ENCODE assay signal across 6 cellular contexts in genomic region chr1:165716265-165717051, GRCh38. TPM values are rescaled to one million over a fixed set of nuclear protein-coding genes. Genes with fewer than 3 reads are reported as not detected.
A peak's percentile ranks its signal among the peaks of the same experiment; 100 is the strongest.
DNase-seq lines count a peak whose midpoint lies in the region; ATAC-seq, FAIRE-seq and TF ChIP-seq lines count a peak whose summit lies in the region.
"Not testable (repeated sequence)": the region's sequence is repeated elsewhere in the genome, so short reads cannot be mapped to it uniquely, and the experiment has no call there.

No MANE protein-coding gene starts in this region.

- not testable (repeated sequence) for H3K27ac ChIP-seq in HepG2 (ENCODE audit: extremely low read length, insufficient read depth, low read length); liver (ENCODE audit: low read depth in 1 of 2, low read length in 2 of 2)
- peak overlapping the region in 1 of 3 donors; percentile 36 for H3K27ac ChIP-seq in right lobe of liver

- not testable (repeated sequence) for DNase-seq in MCF 10A (ENCODE audit: unreplicated experiment); left lobe of liver (ENCODE audit: low spot score); right lobe of liver
- DNase-seq in HepG2 (ENCODE audit: low spot score) = peak; percentile 11

- POLR2A ChIA-PET in MCF 10A (lab: Yijun Ruan, JAX) = interaction anchor here (0.6 to 1.5 kb wide), 3 partner anchors 22 to 199 kb away, joined by 3 read pairs; no protein-coding TSS in a partner anchor
- POLR2A ChIA-PET in HepG2 (lab: Yijun Ruan, JAX) = not testable (repeated sequence)

- not testable (repeated sequence) for H2AFZ ChIP-seq in HepG2 (ENCODE audit: low read length)

- CTCF ChIA-PET in MCF 10A (lab: Yijun Ruan, JAX) (interaction anchor here (0.5 to 9.0 kb wide), 15 partner anchors 13 to 1132 kb away, joined by 3 to 105 read pairs (median 4); no protein-coding TSS in a partner anchor), HepG2 (lab: Yijun Ruan, JAX; ENCODE audit: low intra/inter-chr PET ratio, low total read pairs) (interaction anchor here (1.9 to 3.0 kb wide), 2 partner anchors 198 to 209 kb away, joined by 6 to 38 read pairs; no protein-coding TSS in a partner anchor)

- H3K79me2 ChIP-seq in HepG2 (ENCODE audit: insufficient read depth, low read length) = not testable (repeated sequence)

- H3K4me3 ChIP-seq in HepG2 (replicated peaks in 1 of 3; ENCODE audit: insufficient read depth in 1 of 3, low read depth in 2 of 3, low read length in 3 of 3); liver (ENCODE audit: low read depth in 1 of 3, low read length in 3 of 3); right lobe of liver: not testable (repeated sequence)

- TF ChIP-seq CTCF in MCF 10A (IDR thresholded peaks at IDR 0.05; ENCODE audit: unreplicated experiment); HepG2 (CRISPR knock-in tag; IDR thresholded peaks at IDR 0.05); liver (IDR thresholded peaks at IDR 0.05; ENCODE audit: low read depth, low read length, missing input control); right lobe of liver (IDR thresholded peaks at IDR 0.05): not testable (repeated sequence)

- not testable (repeated sequence) for H3K36me3 Mint-ChIP-seq in activated T-helper 17 cell treated with anti-CD3 and anti-CD28 coated beads, Interleukin-2, amount 50 U/mL, for 72 hours (ENCODE audit: low read depth); MCF 10A (ENCODE audit: insufficient read depth, unreplicated experiment)

- H3K4me3 Mint-ChIP-seq in activated T-helper 17 cell treated with anti-CD3 and anti-CD28 coated beads, Interleukin-2, amount 50 U/mL, for 72 hours; MCF 10A (ENCODE audit: unreplicated experiment): not testable (repeated sequence)

- FAIRE-seq in HepG2 (lab: Jason Lieb, UNC) = peak; percentile 23

- H3K4me1 Mint-ChIP-seq in activated T-helper 17 cell treated with anti-CD3 and anti-CD28 coated beads, Interleukin-2, amount 50 U/mL, for 72 hours; MCF 10A (ENCODE audit: insufficient read depth, unreplicated experiment): not testable (repeated sequence)

- in situ Hi-C loops in HepG2 (cut with HindIII; ENCODE audit: extremely low pct_ligation_motif_present, low pct_unique_long_range_greater_than_20kb) = loop anchor here (25.0 kb wide), 1 partner anchor 446 kb away; the partner anchor contains the start of gene FAM78B

- not testable (repeated sequence) for BruUV-seq in MCF 10A (replicated peaks; lab: Mats Ljungman, UMichigan); HepG2 (replicated peaks; lab: Mats Ljungman, UMichigan)

- 64% methylated on average over 8 of the region's 8 CpGs for WGBS in HepG2 (ENCODE audit: low lambda C conversion rate)
- WGBS in liver = 72% methylated on average over 8 of the region's 8 CpGs
- WGBS in right lobe of liver (ENCODE audit: insufficient coverage, low coverage, low lambda C conversion rate, missing lambda C conversion rate) = 61% methylated on average over 5 of the region's 8 CpGs

- H3K36me3 ChIP-seq in HepG2 (replicated peaks in 1 of 2; ENCODE audit: control insufficient read depth in 1 of 2, insufficient read depth in 2 of 2, low read length in 2 of 2); liver (ENCODE audit: control insufficient read depth in 4 of 4, insufficient read depth in 3 of 4, low read depth in 1 of 4, low read length in 3 of 4); right lobe of liver: not testable (repeated sequence)

- peak overlapping the region; percentile 42 for H3K27ac Mint-ChIP-seq in activated T-helper 17 cell treated with anti-CD3 and anti-CD28 coated beads, Interleukin-2, amount 50 U/mL, for 72 hours
- H3K27ac Mint-ChIP-seq in MCF 10A (ENCODE audit: low read depth, unreplicated experiment) = peak overlapping the region; percentile 49

- TF ChIP-seq EP300 in HepG2 (IDR thresholded peaks at IDR 0.05; ENCODE audit: low read depth in 2 of 2, low read length in 2 of 2); HepG2 (CRISPR knock-in tag; IDR thresholded peaks at IDR 0.05; ENCODE audit: borderline replicate concordance): not testable (repeated sequence)

- H3K9me3 Mint-ChIP-seq in activated T-helper 17 cell treated with anti-CD3 and anti-CD28 coated beads, Interleukin-2, amount 50 U/mL, for 72 hours; MCF 10A (ENCODE audit: unreplicated experiment): not testable (repeated sequence)

- not testable (repeated sequence) for H3K9ac ChIP-seq in HepG2 (ENCODE audit: insufficient read depth, low read depth, low read length); liver (ENCODE audit: low read depth in 1 of 2, low read length in 2 of 2)

- H3K27me3 Mint-ChIP-seq in activated T-helper 17 cell treated with anti-CD3 and anti-CD28 coated beads, Interleukin-2, amount 50 U/mL, for 72 hours; MCF 10A (ENCODE audit: insufficient read depth, unreplicated experiment): not testable (repeated sequence)

- not testable (repeated sequence) for TF ChIP-seq RAD21 in HepG2 (CRISPR knock-in tag; IDR thresholded peaks at IDR 0.05)
- TF ChIP-seq RAD21 in liver (IDR thresholded peaks at IDR 0.05) = peak in 1 of 2 donors; percentile 36

- not testable (repeated sequence) for ATAC-seq in activated T-helper 17 cell treated with anti-CD3 and anti-CD28 coated beads, Interleukin-2, amount 50 U/mL, for 72 hours (replicated peaks)
- ATAC-seq in left lobe of liver = peak; percentile 90
- ATAC-seq in HepG2 = peak; percentile 76
- peak; percentile 87 to 93 (median 90) for ATAC-seq in right lobe of liver

- H3K4me2 ChIP-seq in HepG2 (ENCODE audit: low read depth, low read length) = not testable (repeated sequence)

- intact Hi-C loops in MCF 10A (cut with micrococcal nuclease) (loop anchor here (5.0 to 10.0 kb wide), 2 partner anchors 111 to 322 kb away; partner anchors contain the start of gene UCK2), right lobe of liver (cut with DNase I) (loop anchor here (10.0 kb wide), 1 partner anchor 198 kb away; no protein-coding TSS in a partner anchor)
- intact Hi-C loops in HepG2 (cut with micrococcal nuclease; ENCODE audit: unreplicated experiment) = not testable (repeated sequence)

- TF ChIP-seq POLR2A in HepG2 (IDR thresholded peaks at IDR 0.05; ENCODE audit: insufficient read depth in 1 of 2, low read depth in 2 of 2, low read length in 2 of 2); right lobe of liver (IDR thresholded peaks at IDR 0.05): not testable (repeated sequence)

- not testable (repeated sequence) for H3K9me3 ChIP-seq in HepG2 (ENCODE audit: low read length); liver (ENCODE audit: control insufficient read depth in 4 of 4, low read length in 3 of 4); right lobe of liver

- H3K27me3 ChIP-seq in HepG2 (ENCODE audit: control insufficient read depth in 1 of 2, insufficient read depth in 2 of 2, low read length in 2 of 2); liver (ENCODE audit: control insufficient read depth in 4 of 4, insufficient read depth in 4 of 4, low read length in 3 of 4); right lobe of liver: not testable (repeated sequence)

- H3K4me1 ChIP-seq in HepG2 (ENCODE audit: insufficient read depth, low read length) (peaks cover 25% of the 10 kb centered on the region), liver (ENCODE audit: control insufficient read depth in 4 of 4, insufficient read depth in 4 of 4, low read length in 3 of 4) (peaks cover 2 to 24% (median 10%) of the 10 kb centered on the region in 4 donors), right lobe of liver (peaks cover 0 to 17% (median 6%) of the 10 kb centered on the region in 4 donors)

- H4K20me1 ChIP-seq in HepG2 (ENCODE audit: insufficient read depth, low read length) = not testable (repeated sequence)

RNA-seq across cellular contexts. Expression of gene ALDH9A1, which starts 18.1 kb away (rescaled TPM):
- 10 to 100 TPM; 18.8 to 35.4 TPM for total RNA-seq in activated T-helper 17 cell treated with anti-CD3 and anti-CD28 coated beads, Interleukin-2, amount 50 U/mL, for 72 hours
- total RNA-seq in MCF 10A (2022) (56.3 and 67.1 TPM in 2 replicates), left lobe of liver (104 TPM), HepG2 (2016; rRNA removed; fragmentation: Illumina TruSeq; extraction: Trizol) (38.5 and 52.7 TPM in 2 replicates), liver (10 to 100 TPM; 42.8 to 93.4 TPM), right lobe of liver (100 to 1,000 TPM in 3 of 6 experiments, 10 to 100 TPM in 3; 69.7 to 139 (median 93.8) TPM)
- total RNA-seq in HepG2 (2016; cell fraction: cytosol; rRNA removed; fragmentation: Illumina TruSeq; extraction: Trizol; ENCODE audit: low read depth) = 7.1 and 9.1 TPM in 2 replicates
- 38.4 and 54.3 TPM in 2 replicates for total RNA-seq in HepG2 (2016; cell fraction: insoluble cytoplasmic fraction; rRNA removed; fragmentation: Illumina TruSeq; extraction: Trizol)
- total RNA-seq in HepG2 (2016; cell fraction: membrane; rRNA removed; fragmentation: Illumina TruSeq; extraction: Trizol) = 14.3 and 17.8 TPM in 2 replicates
- total RNA-seq in HepG2 (2016; cell fraction: nucleus; rRNA removed; fragmentation: Illumina TruSeq; extraction: Trizol) = 19.4 and 21.3 TPM in 2 replicates
- polyA plus RNA-seq in HepG2 (2011; rRNA removed) (17.1 and 27.5 TPM in 2 replicates), liver (10 to 100 TPM; 76.1 to 83.5 TPM)
- polyA plus RNA-seq in HepG2 (2011; cell fraction: cytosol; rRNA removed) = 11.1 and 19.0 TPM in 2 replicates
- 6.4 and 7.2 TPM in 2 replicates for polyA plus RNA-seq in HepG2 (2011; cell fraction: nucleus; rRNA removed)
- polyA plus RNA-seq in HepG2 (2012) = 17.1 and 26.3 TPM in 2 replicates
- 3.8 and 4.1 TPM in 2 replicates for polyA plus RNA-seq in HepG2 (2016; cell fraction: cytosol; fragmentation: Illumina TruSeq; extraction: Trizol; ENCODE audit: low read depth)
- polyA plus RNA-seq in HepG2 (2016; cell fraction: insoluble cytoplasmic fraction; fragmentation: Illumina TruSeq; extraction: Trizol; ENCODE audit: low read depth) = 44.3 and 45.9 TPM in 2 replicates
- polyA plus RNA-seq in HepG2 (2016; cell fraction: membrane; fragmentation: Illumina TruSeq; extraction: Trizol; ENCODE audit: low read depth) = 9.1 and 10.6 TPM in 2 replicates
- polyA plus RNA-seq in HepG2 (2016; cell fraction: nucleus; fragmentation: Illumina TruSeq; extraction: Trizol; ENCODE audit: insufficient read depth, low read depth) = 19.2 and 22.1 TPM in 2 replicates
- polyA minus RNA-seq in HepG2 (2011; rRNA and poly(A)+ RNA removed; ENCODE audit: low replicate concordance) = 23.3 and 82.5 TPM in 2 replicates
- polyA minus RNA-seq in HepG2 (2011; cell fraction: cytosol; rRNA and poly(A)+ RNA removed) = 19.5 and 19.6 TPM in 2 replicates
- polyA minus RNA-seq in HepG2 (2011; cell fraction: nucleus; rRNA and poly(A)+ RNA removed) = 14.4 and 23.9 TPM in 2 replicates

RNA-seq across cellular contexts. Expression of gene TMCO1, which starts 52.2 kb away (rescaled TPM):
- total RNA-seq in activated T-helper 17 cell treated with anti-CD3 and anti-CD28 coated beads, Interleukin-2, amount 50 U/mL, for 72 hours = 10 to 100 TPM; 62.4 to 97.7 TPM
- total RNA-seq in MCF 10A (2022) (158 and 202 TPM in 2 replicates), left lobe of liver (71.0 TPM), HepG2 (2016; rRNA removed; fragmentation: Illumina TruSeq; extraction: Trizol) (85.3 and 119 TPM in 2 replicates), liver (10 to 100 TPM; 53.8 to 55.1 TPM), right lobe of liver (10 to 100 TPM; 54.7 to 92.9 (median 75.9) TPM)
- total RNA-seq in HepG2 (2016; cell fraction: cytosol; rRNA removed; fragmentation: Illumina TruSeq; extraction: Trizol; ENCODE audit: low read depth) = 21.5 and 21.7 TPM in 2 replicates
- total RNA-seq in HepG2 (2016; cell fraction: insoluble cytoplasmic fraction; rRNA removed; fragmentation: Illumina TruSeq; extraction: Trizol) = 96.8 and 124 TPM in 2 replicates
- 36.9 and 37.7 TPM in 2 replicates for total RNA-seq in HepG2 (2016; cell fraction: membrane; rRNA removed; fragmentation: Illumina TruSeq; extraction: Trizol)
- total RNA-seq in HepG2 (2016; cell fraction: nucleus; rRNA removed; fragmentation: Illumina TruSeq; extraction: Trizol) = 87.3 and 93.4 TPM in 2 replicates
- polyA plus RNA-seq in HepG2 (2011; rRNA removed) (106 TPM in 2 replicates), liver (100 to 1,000 TPM in 1 of 2 donors, 10 to 100 TPM in 1; 87.4 to 170 TPM)
- 52.5 and 87.0 TPM in 2 replicates for polyA plus RNA-seq in HepG2 (2011; cell fraction: cytosol; rRNA removed)
- polyA plus RNA-seq in HepG2 (2011; cell fraction: nucleus; rRNA removed) = 16.1 and 21.6 TPM in 2 replicates
- polyA plus RNA-seq in HepG2 (2012) = 47.2 and 80.4 TPM in 2 replicates
- 21.4 and 21.8 TPM in 2 replicates for polyA plus RNA-seq in HepG2 (2016; cell fraction: cytosol; fragmentation: Illumina TruSeq; extraction: Trizol; ENCODE audit: low read depth)
- polyA plus RNA-seq in HepG2 (2016; cell fraction: insoluble cytoplasmic fraction; fragmentation: Illumina TruSeq; extraction: Trizol; ENCODE audit: low read depth) = 89.7 and 101 TPM in 2 replicates
- polyA plus RNA-seq in HepG2 (2016; cell fraction: membrane; fragmentation: Illumina TruSeq; extraction: Trizol; ENCODE audit: low read depth) = 30.1 and 30.7 TPM in 2 replicates
- polyA plus RNA-seq in HepG2 (2016; cell fraction: nucleus; fragmentation: Illumina TruSeq; extraction: Trizol; ENCODE audit: insufficient read depth, low read depth) = 157 and 166 TPM in 2 replicates
- polyA minus RNA-seq in HepG2 (2011; rRNA and poly(A)+ RNA removed; ENCODE audit: low replicate concordance) = 160 and 278 TPM in 2 replicates
- polyA minus RNA-seq in HepG2 (2011; cell fraction: cytosol; rRNA and poly(A)+ RNA removed) = 41.8 and 64.7 TPM in 2 replicates
- 33.7 and 41.3 TPM in 2 replicates for polyA minus RNA-seq in HepG2 (2011; cell fraction: nucleus; rRNA and poly(A)+ RNA removed)
